In genomic region chr17:27669850-27670249, GRCh38 we compare ENCODE assay signal across 15 cellular contexts. TPM values are rescaled to one million over a fixed set of nuclear protein-coding genes. Genes with fewer than 3 reads are reported as not detected.
DNase-seq lines count a peak whose midpoint lies in the region; TF ChIP-seq lines count a peak whose summit lies in the region.
"Had no signal": no experiment of that assay in that cellular context is flagged by ENCODE, and none has a peak within 500 bp of the region (broad histone marks: within the 10 kb centered on the region; RNA-seq: fewer than 3 reads in every experiment).

No MANE protein-coding gene starts in this region.

- no peaks in the 10 kb centered on the region for H3K4me1 ChIP-seq in endodermal cell (ENCODE audit: control insufficient read depth, insufficient read depth, low read length)
- no peaks in the 10 kb centered on the region for H3K4me1 ChIP-seq in spleen

- DNase-seq in H7 (peak; percentile 4), cerebellar cortex (ENCODE audit: low spot score) (peak; percentile 38), endodermal cell (peak; percentile 29), spleen (peak; percentile 45), GM10266 (ENCODE audit: extremely low spot score) (no peak), medulla oblongata (ENCODE audit: extremely low spot score) (no peak), retina (no peak)
- DNase-seq in activated CD4-positive, CD25-positive, alpha-beta regulatory T cell treated with anti-CD3 and anti-CD28 coated beads, Interleukin-2, amount 50 U/mL, for 72 hours: no peak
- DNase-seq: Calu3; CD4-positive, alpha-beta memory T cell; COR-L47; DMS53; DMS79 treated with DMSO at 0.1 percent for 48 hours; GOT3 had no signal

- H3K9ac ChIP-seq in endodermal cell (ENCODE audit: extremely low read depth, low read length, poor library complexity, severe bottlenecking): no peak overlapping the region

- H3K4me1 Mint-ChIP-seq in endodermal cell: no peaks in the 10 kb centered on the region
- H3K4me1 Mint-ChIP-seq: CD4-positive, alpha-beta memory T cell had no signal

- no peak overlapping the region for H3K27ac ChIP-seq in endodermal cell (ENCODE audit: low read depth, low read length)
- no peak overlapping the region for H3K27ac ChIP-seq in spleen

- no peak overlapping the region for H3K4me3 ChIP-seq in H7 (ENCODE audit: insufficient read depth, low read depth, low read length)
- no peak overlapping the region for H3K4me3 ChIP-seq in endodermal cell (ENCODE audit: low read length)
- H3K4me3 ChIP-seq in spleen: no peak overlapping the region
- H3K4me3 ChIP-seq: GM12878 had no signal

- H3K36me3 ChIP-seq in H7 (replicated peaks; ENCODE audit: control insufficient read depth, insufficient read depth, low read length) (no peaks in the 10 kb centered on the region), endodermal cell (ENCODE audit: control insufficient read depth, insufficient read depth, low read length) (no peaks in the 10 kb centered on the region), spleen (no peaks in the 10 kb centered on the region)

- H3K27me3 Mint-ChIP-seq in endodermal cell (ENCODE audit: insufficient read depth): no peaks in the 10 kb centered on the region

- TF ChIP-seq POLR2A in spleen (IDR thresholded peaks at IDR 0.05): no peak

- no peaks in the 10 kb centered on the region for H3K9me3 Mint-ChIP-seq in endodermal cell
- H3K9me3 Mint-ChIP-seq: CD4-positive, alpha-beta memory T cell had no signal

- WGBS in endodermal cell (ENCODE audit: insufficient coverage in 1 of 2, insufficient read length in 1 of 2), 2 experiments: 87 to 88% methylated on average over 5 of the region's 5 CpGs
- 72 to 87% (median 77%) methylated on average over 5 of the region's 5 CpGs for WGBS in spleen, 5 donors

- intact Hi-C loops in spleen (cut with DNase I; ENCODE audit: low total_unique reads): no loop called here

- no peak overlapping the region for H3K4me3 Mint-ChIP-seq in endodermal cell
- H3K4me3 Mint-ChIP-seq: CD4-positive, alpha-beta memory T cell had no signal

- H3K36me3 Mint-ChIP-seq in endodermal cell (ENCODE audit: low read depth): no peaks in the 10 kb centered on the region
- H3K36me3 Mint-ChIP-seq: CD4-positive, alpha-beta memory T cell had no signal

- H3K9me3 ChIP-seq in endodermal cell (ENCODE audit: control insufficient read depth, low read length) (no peaks in the 10 kb centered on the region), spleen (no peaks in the 10 kb centered on the region)

- TF ChIP-seq CTCF in endodermal cell (conservative IDR thresholded peaks at IDR 0.05) (no peak), spleen (IDR thresholded peaks at IDR 0.05 in 8 of 11, conservative IDR thresholded peaks at IDR 0.05 in 3 of 11) (no peak), GM10266 (IDR thresholded peaks at IDR 0.05; ENCODE audit: control insufficient read depth, insufficient read depth, low read depth, missing control alignments) (no peak)

- H3K27me3 ChIP-seq in H7 (ENCODE audit: control insufficient read depth, insufficient read depth, low read length) (no peaks in the 10 kb centered on the region), endodermal cell (ENCODE audit: control insufficient read depth, insufficient read depth, low read length, poor library complexity, severe bottlenecking) (no peaks in the 10 kb centered on the region), spleen (replicated peaks in 1 of 7) (no peaks in the 10 kb centered on the region)

- no peak overlapping the region for H3K27ac Mint-ChIP-seq in endodermal cell
- H3K27ac Mint-ChIP-seq: CD4-positive, alpha-beta memory T cell had no signal

RNA-seq across cellular contexts. Expression of gene LGALS9, which starts 38.9 kb away (rescaled TPM):
- 0.31 and 0.63 TPM in 2 replicates for total RNA-seq in H7 (2014; rRNA removed; shearing (Covaris generic))
- total RNA-seq in endodermal cell: 1 to 10 TPM; 1.6 to 2.9 TPM
- polyA plus RNA-seq in endodermal cell (2013, experiment 1 of 2): 2.1 TPM
- 2.1 TPM for polyA plus RNA-seq in endodermal cell (2013, experiment 2 of 2)
- 100 to 1,000 TPM; 187 to 309 (median 252) TPM for total RNA-seq in spleen
- polyA plus RNA-seq in spleen: 100 to 1,000 TPM; 162 to 202 (median 198) TPM

Comparison
In these comparisons a context has a peak if more than half of its experiments do, and no peak if none do; other contexts are left out.
1. DNase-seq: peak in H7 (single experiment), cerebellar cortex (single experiment), endodermal cell (single experiment) and spleen (single experiment); none in GM10266 (single experiment), medulla oblongata (single experiment), retina (single experiment) and activated CD4-positive, CD25-positive, alpha-beta regulatory T cell treated with anti-CD3 and anti-CD28 coated beads, Interleukin-2, amount 50 U/mL, for 72 hours (single experiment).
2. RNA of gene LGALS9, which starts 38.9 kb away (total RNA-seq): 187 to 309 TPM in spleen; 1.6 to 2.9 TPM in endodermal cell and 0.31 to 0.63 TPM in H7; every median in the first group is over 10 times any median in the second.